ENCODE assay signal across 14 cellular contexts in genomic region chr10:133012573-133013359, GRCh38.
DNase-seq lines count a peak whose midpoint lies in the region; ATAC-seq and TF ChIP-seq lines count a peak whose summit lies in the region.
"Had no signal": no experiment of that assay in that cellular context is flagged by ENCODE, and none has a peak within 500 bp of the region (broad histone marks: within the 10 kb centered on the region; RNA-seq: fewer than 3 reads in every experiment).

No MANE protein-coding gene starts in this region.

- DNase-seq in Caki2 (ENCODE audit: low read depth): peak; percentile 44
- DNase-seq in colonic mucosa: no peak
- DNase-seq in lung (ENCODE audit: low spot score): peak; percentile 49
- no peak for DNase-seq in stomach
- no peak for DNase-seq in NCI-H1436 treated with DMSO at 0.1 percent for 48 hours (lab: John Stamatoyannopoulos, UW)
- no peak for DNase-seq in superior temporal gyrus (ENCODE audit: extremely low spot score)
- DNase-seq in DMS114 treated with DMSO at 0.1 percent for 48 hours (lab: John Stamatoyannopoulos, UW; ENCODE audit: unreplicated experiment): no peak
- DNase-seq: activated CD4-positive, alpha-beta T cell treated with anti-CD3 and anti-CD28 coated beads for 48 hours; CD8-positive, alpha-beta memory T cell; HFFc6; NCI-H524; ovary; stimulated activated CD4-positive, alpha-beta T cell treated with anti-CD3 and anti-CD28 coated beads, Interleukin-4, amount 100 ng/mL, for 24 hours had no signal

- H3K4me3 ChIP-seq in colonic mucosa (no peak overlapping the region), lung (no peak overlapping the region), stomach (no peak overlapping the region)
- H3K4me3 ChIP-seq: ovary had no signal

- intact Hi-C loops in colonic mucosa (cut with DNase I) (no loop called here), stomach (cut with DNase I; ENCODE audit: low total_unique reads) (no loop called here)

- H3K27me3 ChIP-seq in colonic mucosa (no peaks in the 10 kb centered on the region), lung (ENCODE audit: control insufficient read depth, insufficient read depth) (no peaks in the 10 kb centered on the region), stomach (peaks cover 0 to 28% (median 4%) of the 10 kb centered on the region in 3 donors)
- H3K27me3 ChIP-seq: ovary had no signal

- H3K36me3 ChIP-seq in colonic mucosa: no peaks in the 10 kb centered on the region
- no peaks in the 10 kb centered on the region for H3K36me3 ChIP-seq in lung (ENCODE audit: control insufficient read depth in 2 of 2, insufficient read depth in 2 of 2, low read length in 2 of 2)
- H3K36me3 ChIP-seq in stomach: no peaks in the 10 kb centered on the region
- H3K36me3 ChIP-seq: ovary had no signal

- TF ChIP-seq EP300 in stomach (IDR thresholded peaks at IDR 0.05): no peak

- in situ Hi-C loops in Caki2 (cut with HindIII; ENCODE audit: low pct_unique_long_range_greater_than_20kb, low sequenced_read_pairs): no loop called here

- no peaks in the 10 kb centered on the region for H3K4me1 ChIP-seq in colonic mucosa
- H3K4me1 ChIP-seq in lung (ENCODE audit: control insufficient read depth in 2 of 2, insufficient read depth in 2 of 2, low read length in 2 of 2): peaks cover 0 to 14% of the 10 kb centered on the region in 2 donors
- H3K4me1 ChIP-seq in stomach: peaks cover 0 to 35% (median 15%) of the 10 kb centered on the region in 4 donors

- peak overlapping the region; percentile 22 for H3K27ac ChIP-seq in colonic mucosa
- peak overlapping the region in 1 of 2 donors; percentile 11 for H3K27ac ChIP-seq in lung (ENCODE audit: low read depth in 1 of 2, low read length in 1 of 2)
- peak overlapping the region in 3 of 5 donors; percentile 38 to 82 (median 49) for H3K27ac ChIP-seq in stomach
- H3K27ac ChIP-seq: ovary had no signal

- H3K9ac ChIP-seq in colonic mucosa (ENCODE audit: low read depth in 2 of 2, low read length in 2 of 2): no peak overlapping the region

- ATAC-seq in lung (ENCODE audit: insufficient read depth, low FRiP score) (no peak), HG03108 (IDR thresholded peaks at IDR 0.05; ENCODE audit: unreplicated experiment) (no peak)

- H3K9me3 ChIP-seq in colonic mucosa: no peaks in the 10 kb centered on the region
- H3K9me3 ChIP-seq in lung (ENCODE audit: control insufficient read depth in 2 of 2, insufficient read depth in 1 of 2, low read length in 1 of 2): peaks cover 0 to 3% of the 10 kb centered on the region in 2 donors
- no peaks in the 10 kb centered on the region for H3K9me3 ChIP-seq in stomach
- H3K9me3 ChIP-seq: ovary had no signal

- WGBS in lung, 2 donors: 75 to 86% methylated on average over 57 to 58 of the region's 58 CpGs
- WGBS in stomach, 5 donors: 85 to 93% (median 91%) methylated on average over 43 to 58 of the region's 58 CpGs

- TF ChIP-seq POLR2A in stomach (IDR thresholded peaks at IDR 0.05): no peak

- no peak for TF ChIP-seq CTCF in colonic mucosa (IDR thresholded peaks at IDR 0.05)
- no peak for TF ChIP-seq CTCF in lung (IDR thresholded peaks at IDR 0.05; ENCODE audit: control extremely low read depth, extremely low read depth)
- no peak for TF ChIP-seq CTCF in stomach (IDR thresholded peaks at IDR 0.05)

Comparison
In these comparisons a context has a peak if more than half of its experiments do, and no peak if none do; other contexts are left out.
1. DNase-seq: peak in Caki2 (single experiment) and lung (single experiment); none in colonic mucosa (single experiment), stomach (single experiment), NCI-H1436 treated with DMSO at 0.1 percent for 48 hours (single experiment), superior temporal gyrus (single experiment) and DMS114 treated with DMSO at 0.1 percent for 48 hours (single experiment).